ENCODE assay signal across 16 cellular contexts in genomic region chr13:104953588-104953987, GRCh38.
"Had no signal": no experiment of that assay in that cellular context is flagged by ENCODE, and none has a peak within 500 bp of the region (broad histone marks: within the 10 kb centered on the region; RNA-seq: fewer than 3 reads in every experiment).

No MANE protein-coding gene starts in this region.

- H3K4me3 ChIP-seq: ascending aorta, cardiac muscle cell, colonic mucosa, right atrium auricular region had no signal

- H3K27ac ChIP-seq: ascending aorta, cardiac muscle cell, colonic mucosa, right atrium auricular region had no signal

- ATAC-seq: activated T-cell treated with anti-CD3 and anti-CD28 coated beads, Interleukin-2, amount 50 U/mL, for 4 hours; left colon; natural killer cell had no signal

- H3K36me3 ChIP-seq: ascending aorta, cardiac muscle cell, colonic mucosa, right atrium auricular region had no signal

- DNase-seq: activated CD4-positive, alpha-beta T cell treated with anti-CD3 and anti-CD28 coated beads, Interleukin-2, amount 50 U/mL, for 48 hours; activated CD4-positive, CD25-positive, alpha-beta regulatory T cell treated with anti-CD3 and anti-CD28 coated beads, Interleukin-2, amount 50 U/mL, for 72 hours; activated effector memory CD4-positive, alpha-beta T cell treated with anti-CD3 and anti-CD28 coated beads, Interleukin-2, amount 50 U/mL, for 16 hours; activated T-cell treated with anti-CD3 and anti-CD28 coated beads, Interleukin-2, amount 50 U/mL, for 4 hours; colonic mucosa; effector CD4-positive, alpha-beta T cell; left colon; natural killer cell; stimulated activated CD4-positive, alpha-beta T cell treated with anti-CD3 and anti-CD28 coated beads, Interleukin-2, amount 100 ng/mL, for 24 hours; stimulated activated naive CD4-positive, alpha-beta T cell; substantia nigra; T-helper 9 cell; trophoblast cell had no signal

- H3K27me3 ChIP-seq: ascending aorta, cardiac muscle cell, colonic mucosa, right atrium auricular region had no signal

- H3K4me1 ChIP-seq: ascending aorta, colonic mucosa, right atrium auricular region had no signal
